ENCODE assay signal across 1 cellular context in the genomic region with DNA sequence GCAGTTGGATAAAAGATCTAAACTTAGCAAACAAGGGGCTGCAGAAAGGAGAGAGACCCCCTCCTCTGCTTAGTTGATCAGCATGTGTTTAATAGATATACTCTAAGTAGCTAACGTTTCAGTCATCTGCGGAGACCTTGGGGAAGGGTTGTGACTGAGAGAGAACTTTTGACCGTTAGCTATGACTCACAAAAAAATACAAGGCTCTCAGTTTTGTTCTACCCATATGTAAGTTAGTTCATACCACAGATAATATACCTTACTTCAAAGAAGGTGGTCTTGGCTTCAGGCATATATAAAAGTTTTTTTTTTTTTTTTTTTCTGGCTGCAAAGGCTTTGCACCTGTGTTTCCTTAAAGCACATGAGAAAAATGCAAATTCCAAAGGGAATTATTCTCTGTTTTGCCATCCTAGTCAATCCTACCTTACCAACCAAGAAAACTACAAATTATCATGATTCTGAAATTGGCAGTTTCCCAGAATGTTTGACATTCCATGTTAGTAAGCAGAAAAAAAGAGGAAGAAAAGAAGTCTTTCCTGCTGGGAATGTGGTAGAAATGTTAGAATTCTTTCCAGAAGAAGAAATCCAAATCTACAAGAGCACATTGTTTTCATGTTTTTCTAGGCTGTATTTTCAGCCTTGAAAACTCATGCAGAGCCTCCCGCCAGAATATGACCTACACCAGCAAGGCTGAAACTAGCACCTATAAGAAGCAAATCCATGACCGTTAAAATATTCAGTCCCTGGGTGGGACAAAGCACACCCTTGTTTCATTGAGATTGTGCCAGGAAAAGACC.
TF ChIP-seq lines count a peak whose summit lies in the region.

No MANE protein-coding gene starts in this region.

TF ChIP-seq in H1, 55 proteins besides CTCF, POLR2A, EP300 and RAD21 (continued from another document):
- TF ChIP-seq, protein P1, sequence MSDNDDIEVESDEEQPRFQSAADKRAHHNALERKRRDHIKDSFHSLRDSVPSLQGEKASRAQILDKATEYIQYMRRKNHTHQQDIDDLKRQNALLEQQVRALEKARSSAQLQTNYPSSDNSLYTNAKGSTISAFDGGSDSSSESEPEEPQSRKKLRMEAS (IDR thresholded peaks at IDR 0.05) = no peak
- TF ChIP-seq EZH2 (IDR thresholded peaks at IDR 0.05; ENCODE audit: low read depth, low read length, severe bottlenecking) (no peak), NRF1 (IDR thresholded peaks at IDR 0.05; ENCODE audit: low read depth, low read length) (no peak)
